Comparison of ENCODE assay signal across 18 cellular contexts in genomic region chr12:14886271-14886670, GRCh38. TPM values are rescaled to one million over a fixed set of nuclear protein-coding genes. Genes with fewer than 3 reads are reported as not detected.
A peak's percentile ranks its signal among the peaks of the same experiment; 100 is the strongest.
DNase-seq lines count a peak whose midpoint lies in the region; ATAC-seq and TF ChIP-seq lines count a peak whose summit lies in the region.
"Had no signal": no experiment of that assay in that cellular context is flagged by ENCODE, and none has a peak within 500 bp of the region (broad histone marks: within the 10 kb centered on the region; RNA-seq: fewer than 3 reads in every experiment).

No MANE protein-coding gene starts in this region.

- TF ChIP-seq CTCF in heart left ventricle (IDR thresholded peaks at IDR 0.05) (no peak), VCaP (conservative IDR thresholded peaks at IDR 0.05) (no peak), lower lobe of right lung (IDR thresholded peaks at IDR 0.05) (no peak), upper lobe of left lung (IDR thresholded peaks at IDR 0.05) (no peak)

- H3K36me3 ChIP-seq in heart left ventricle: peaks cover 0 to 24% (median 8%) of the 10 kb centered on the region in 9 donors
- no peaks in the 10 kb centered on the region for H3K36me3 ChIP-seq in lower lobe of right lung
- H3K36me3 ChIP-seq in upper lobe of left lung: no peaks in the 10 kb centered on the region
- H3K36me3 ChIP-seq: HAP-1, spleen had no signal

- TF ChIP-seq POLR2A in heart left ventricle (IDR thresholded peaks at IDR 0.05) (no peak), upper lobe of left lung (IDR thresholded peaks at IDR 0.05) (no peak)

- H3K27me3 ChIP-seq in heart left ventricle (no peaks in the 10 kb centered on the region), lower lobe of right lung (ENCODE audit: low read depth) (no peaks in the 10 kb centered on the region), upper lobe of left lung (no peaks in the 10 kb centered on the region)

- WGBS in heart left ventricle, 4 donors: 67 to 75% (median 73%) methylated on average over 6 of the region's 6 CpGs
- WGBS in upper lobe of left lung, 2 donors: 51 to 53% methylated on average over 6 of the region's 6 CpGs

- DNase-seq in heart left ventricle: no peak
- no peak for DNase-seq in left ventricle myocardium superior
- no peak for DNase-seq in lower lobe of right lung
- no peak for DNase-seq in upper lobe of left lung
- no peak for DNase-seq in activated CD4-positive, alpha-beta T cell treated with anti-CD3 and anti-CD28 coated beads for 1 hour
- DNase-seq: activated CD4-positive, alpha-beta T cell treated with anti-CD3 and anti-CD28 coated beads, Interleukin-2, amount 50 U/mL, for 1 hour; activated gamma-delta T cell treated with Interleukin-2 at 50 U/mL for 16 hours; MV-4-11; spleen had no signal

- H3K27ac ChIP-seq in heart left ventricle: peak overlapping the region; percentile 50 to 89 (median 79)
- H3K27ac ChIP-seq in VCaP: peak overlapping the region; percentile 86
- peak overlapping the region; percentile 42 for H3K27ac ChIP-seq in lower lobe of right lung
- peak overlapping the region; percentile 36 to 78 (median 70) for H3K27ac ChIP-seq in upper lobe of left lung

- H3K4me3 ChIP-seq in heart left ventricle: peak overlapping the region in 7 of 12 donors; percentile 40 to 68 (median 57)
- peak overlapping the region; percentile 39 for H3K4me3 ChIP-seq in lower lobe of right lung
- peak overlapping the region in 2 of 4 donors; percentile 31 to 38 for H3K4me3 ChIP-seq in upper lobe of left lung
- H3K4me3 ChIP-seq: HAP-1 had no signal

- no peak for TF ChIP-seq EP300 in upper lobe of left lung (IDR thresholded peaks at IDR 0.05)

- ATAC-seq in heart left ventricle (no peak), left ventricle myocardium superior (no peak), lower lobe of right lung (peak in 1 of 2 donors; percentile 7), upper lobe of left lung (ENCODE audit: low FRiP score in 2 of 2) (no peak), HG02642 (IDR thresholded peaks at IDR 0.05; ENCODE audit: poor library complexity, unreplicated experiment) (no peak), GM18858 (IDR thresholded peaks at IDR 0.05; ENCODE audit: unreplicated experiment) (no peak)

- H3K4me1 ChIP-seq in heart left ventricle (peaks cover 0 to 43% (median 8%) of the 10 kb centered on the region in 12 donors), lower lobe of right lung (peaks cover 25% of the 10 kb centered on the region), upper lobe of left lung (peaks cover 13 to 19% (median 18%) of the 10 kb centered on the region in 4 donors)
- H3K4me1 ChIP-seq: HAP-1 had no signal

- intact Hi-C loops in heart left ventricle (cut with DNase I) (loop anchor here in 4 of 10 donors (2.0 to 5.0 kb wide), 3 partner anchors 39 to 76 kb away; partner anchors contain the start of gene ARHGDIB (in 2 of the 4)), left ventricle myocardium superior (cut with micrococcal nuclease) (loop anchor here (5.0 kb wide), 1 partner anchor 39 kb away; no protein-coding TSS in a partner anchor), lower lobe of right lung (cut with DNase I) (no loop called here)

- no peaks in the 10 kb centered on the region for H3K9me3 ChIP-seq in heart left ventricle
- H3K9me3 ChIP-seq in lower lobe of right lung: no peaks in the 10 kb centered on the region
- no peaks in the 10 kb centered on the region for H3K9me3 ChIP-seq in upper lobe of left lung
- H3K9me3 ChIP-seq: HAP-1, spleen had no signal

RNA-seq across cellular contexts. Expression of gene MGP, which starts 0.6 kb away (rescaled TPM):
- total RNA-seq in heart left ventricle: 100 to 1,000 TPM; 147 to 651 (median 255) TPM
- polyA plus RNA-seq in heart left ventricle: 100 to 1,000 TPM; 142 to 336 TPM
- total RNA-seq in left ventricle myocardium superior: 295 TPM
- 464 TPM for total RNA-seq in lower lobe of right lung
- 100 to 1,000 TPM in 5 of 6 donors, 10 to 100 TPM in 1; 47.1 to 660 (median 286) TPM for total RNA-seq in upper lobe of left lung
- total RNA-seq: OCI-LY7 had no signal

RNA-seq across cellular contexts. Expression of gene ART4, which starts 42.9 kb away (rescaled TPM):
- total RNA-seq in heart left ventricle (1 to 10 TPM in 8 of 9 donors, under 1 TPM in 1; 0.44 to 5.9 (median 2.8) TPM), left ventricle myocardium superior (3.3 TPM), lower lobe of right lung (3.7 TPM), upper lobe of left lung (1 to 10 TPM in 4 of 6 donors, under 1 TPM in 2; 0.55 to 5.8 (median 2.1) TPM)
- 1 to 10 TPM; 1.3 to 2.2 TPM for polyA plus RNA-seq in heart left ventricle
- total RNA-seq: HT1080; OCI-LY7; T-helper 1 cell treated with Interleukin-12 subunit alpha and Interleukin-12 subunit beta and Interleukin-4 antibody, amounts not matched to agents 30 ng/mL and 1 ng/mL, for 36 hours had no signal
- polyA plus RNA-seq: AG04450, neural cell had no signal

RNA-seq across cellular contexts. Expression of gene ERP27, which starts 52.1 kb away (rescaled TPM):
- total RNA-seq in heart left ventricle (under 1 TPM in 7 of 9 donors, not detected in 2; 0.14 to 0.93 (median 0.24) TPM), left ventricle myocardium superior (0.25 TPM), lower lobe of right lung (16.2 TPM), upper lobe of left lung (10 to 100 TPM in 1 of 6 donors, 1 to 10 TPM in 4, not detected in 1; 1.2 to 25.0 (median 9.3) TPM)
- under 1 TPM; 0.12 to 0.15 TPM for polyA plus RNA-seq in heart left ventricle
- polyA plus RNA-seq: AG04450, neural cell had no signal
